In the genomic region with DNA sequence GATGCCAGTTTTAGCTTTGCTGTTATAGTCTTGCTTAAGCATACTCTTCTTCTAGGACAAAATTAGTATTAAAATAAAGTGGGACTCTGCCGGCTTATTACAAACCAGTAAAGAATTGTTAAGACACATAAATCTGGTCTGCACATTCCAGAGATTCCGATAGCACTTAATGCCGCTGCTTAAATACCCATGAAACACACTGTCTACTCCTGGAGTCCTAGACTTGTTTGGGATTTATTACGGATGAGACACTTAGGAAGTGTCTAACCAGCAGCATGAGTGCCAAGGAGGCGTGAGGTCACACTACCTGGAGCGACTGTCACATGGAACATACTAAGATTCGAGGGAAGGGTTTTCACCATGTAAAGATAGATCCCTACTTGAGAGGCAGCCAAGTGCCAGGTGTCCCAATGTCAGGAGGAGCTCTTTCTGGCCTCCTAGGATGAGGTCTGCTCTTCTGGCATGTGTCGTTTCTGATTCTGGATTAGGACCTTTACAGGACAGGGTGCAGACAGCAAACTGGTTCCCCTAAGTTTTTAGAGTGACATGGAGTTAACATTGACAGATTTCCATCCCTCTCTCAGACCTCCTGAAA, we compare ENCODE assay signal across 20 cellular contexts.
DNase-seq lines count a peak whose midpoint lies in the region; TF ChIP-seq lines count a peak whose summit lies in the region.
"Had no signal": no experiment of that assay in that cellular context is flagged by ENCODE, and none has a peak within 500 bp of the region (broad histone marks: within the 10 kb centered on the region; RNA-seq: fewer than 3 reads in every experiment).

No MANE protein-coding gene starts in this region.

- peak overlapping the region; percentile 1 for H3K4me2 ChIP-seq in smooth muscle cell

- no peak overlapping the region for H3K9ac ChIP-seq in smooth muscle cell (ENCODE audit: low read depth)

- no peaks in the 10 kb centered on the region for H3K79me2 ChIP-seq in smooth muscle cell (ENCODE audit: low read depth)

- H3K36me3 ChIP-seq in smooth muscle cell (ENCODE audit: low read depth) = no peaks in the 10 kb centered on the region
- H3K36me3 ChIP-seq: colonic mucosa, thoracic aorta had no signal

- TF ChIP-seq CTCF in smooth muscle cell (IDR thresholded peaks at IDR 0.05; ENCODE audit: borderline replicate concordance, insufficient read depth, poor library complexity, severe bottlenecking) (no peak), GM13977 (IDR thresholded peaks at IDR 0.05; ENCODE audit: extremely low read depth, insufficient read depth, missing control alignments) (no peak)

- H2AFZ ChIP-seq in smooth muscle cell (ENCODE audit: low read depth) = no peak overlapping the region

- 70% methylated on average over 8 of the region's 8 CpGs for WGBS in smooth muscle cell (ENCODE audit: low lambda C conversion rate)

- peaks cover 11% of the 10 kb centered on the region for H3K27me3 ChIP-seq in smooth muscle cell (ENCODE audit: low read depth)
- H3K27me3 ChIP-seq: colonic mucosa had no signal

- no peaks in the 10 kb centered on the region for H4K20me1 ChIP-seq in smooth muscle cell (ENCODE audit: low read depth)

- in situ Hi-C loops in GM13977 (cut with MboI; ENCODE audit: low pct_unique_long_range_greater_than_20kb, low sequenced_read_pairs, unreplicated experiment) = no loop called here

- H3K9me3 ChIP-seq in smooth muscle cell (replicated peaks; ENCODE audit: low read depth) = no peaks in the 10 kb centered on the region
- H3K9me3 ChIP-seq: colonic mucosa, thoracic aorta had no signal

- peaks cover 22% of the 10 kb centered on the region for H3K4me1 ChIP-seq in smooth muscle cell (ENCODE audit: low read depth)
- H3K4me1 ChIP-seq: colonic mucosa had no signal

- no peak overlapping the region for H3K27ac ChIP-seq in smooth muscle cell (ENCODE audit: low read depth)
- H3K27ac ChIP-seq: colonic mucosa, thoracic aorta had no signal

- DNase-seq in GM04503 (ENCODE audit: low read depth) (peak; percentile 55), astrocyte of the hippocampus (ENCODE audit: low read depth, low spot score) (peak; percentile 45), kidney tubule cell (ENCODE audit: low spot score) (peak; percentile 78), smooth muscle cell (lab: John Stamatoyannopoulos, UW; ENCODE audit: unreplicated experiment) (no peak), 8988T (no peak), NCI-H345 (lab: John Stamatoyannopoulos, UW) (no peak), GM13977 (ENCODE audit: low spot score) (no peak)
- DNase-seq: activated B cell treated with CpG ODN at 0.5 μM for 24 hours; activated CD4-positive, alpha-beta T cell treated with anti-CD3 and anti-CD28 coated beads, Interleukin-2, amount 50 U/mL, for 48 hours; activated effector memory CD4-positive, alpha-beta T cell treated with Interleukin-2 at 50 U/mL for 16 hours; activated naive CD8-positive, alpha-beta T cell treated with anti-CD3 and anti-CD28 coated beads, Interleukin-2, amount 10 ng/mL, durations not matched to agents 7 days and 5 days; colonic mucosa; COR-L47; HCEC 1CT; left cardiac atrium; NCI-H2081; NCI-H510A; stimulated activated CD4-positive, alpha-beta T cell treated with anti-CD3 and anti-CD28 coated beads, Interleukin-4, amount 100 ng/mL, for 24 hours; stimulated activated naive CD4-positive, alpha-beta T cell treated with Interleukin-2 at 50 U/mL for 16 hours had no signal

- no peaks in the 10 kb centered on the region for H3F3A ChIP-seq in smooth muscle cell (ENCODE audit: low read depth)

- H3K4me3 ChIP-seq in smooth muscle cell = no peak overlapping the region
- H3K4me3 ChIP-seq: colonic mucosa, thoracic aorta had no signal

Comparison
In these comparisons a context has a peak if more than half of its experiments do, and no peak if none do; other contexts are left out.
1. DNase-seq: peak in GM04503 (single experiment), astrocyte of the hippocampus (single experiment) and kidney tubule cell (single experiment); none in smooth muscle cell (single experiment), 8988T (single experiment), NCI-H345 (single experiment) and GM13977 (single experiment).